Comparison of ENCODE assay signal across 8 cellular contexts in genomic region chr3:9498781-9499180, GRCh38. TPM values are rescaled to one million over a fixed set of nuclear protein-coding genes. Genes with fewer than 3 reads are reported as not detected.
"Had no signal": no experiment of that assay in that cellular context is flagged by ENCODE, and none has a peak within 500 bp of the region (broad histone marks: within the 10 kb centered on the region; RNA-seq: fewer than 3 reads in every experiment).

No MANE protein-coding gene starts in this region.

- H3K9me3 ChIP-seq: HAP-1 had no signal

- H2AFZ ChIP-seq: GM23248 had no signal

- H3K27ac ChIP-seq: GM23248, HL-60 had no signal

- H3K36me3 ChIP-seq: HAP-1 had no signal

- H3K36me3 Mint-ChIP-seq: IgD-negative memory B cell had no signal

- H3K9ac ChIP-seq: GM23248 had no signal

- DNase-seq: GOT3, H7, KBM-7 had no signal

- H3K9me3 Mint-ChIP-seq: IgD-negative memory B cell had no signal

- H3K4me3 Mint-ChIP-seq: IgD-negative memory B cell had no signal

- H3K4me1 ChIP-seq: HAP-1 had no signal

- H3K4me3 ChIP-seq: GM23248, HAP-1 had no signal

RNA-seq across cellular contexts. Expression of gene LHFPL4, which starts 54.8 kb away (rescaled TPM):
- total RNA-seq: GM23248, HT1080 had no signal
- polyA plus RNA-seq: IgD-negative memory B cell had no signal
